ENCODE assay signal across 8 cellular contexts in genomic region chr7:101882595-101883564, GRCh38.
DNase-seq lines count a peak whose midpoint lies in the region; ATAC-seq and TF ChIP-seq lines count a peak whose summit lies in the region.

No MANE protein-coding gene starts in this region.

- peak overlapping the region; percentile 57 for H3K9ac ChIP-seq in endocrine pancreas (ENCODE audit: control insufficient read depth, insufficient read depth, low read length)

- DNase-seq in NCI-H1417 (lab: John Stamatoyannopoulos, UW) (peak; percentile 47 to 76 (median 49)), NCI-H1417 treated with DMSO at 0.1 percent for 48 hours (lab: John Stamatoyannopoulos, UW) (no peak), medulla oblongata (ENCODE audit: extremely low spot score) (peak; percentile 69), NCI-H524 treated with DMSO at 0.1 percent for 48 hours (lab: John Stamatoyannopoulos, UW) (no peak)

- H3K36me3 ChIP-seq in endocrine pancreas (ENCODE audit: control insufficient read depth, insufficient read depth, low read length) (no peaks in the 10 kb centered on the region), urinary bladder (ENCODE audit: insufficient read depth) (no peaks in the 10 kb centered on the region)

- no peaks in the 10 kb centered on the region for H3K27me3 ChIP-seq in endocrine pancreas (ENCODE audit: control insufficient read depth, insufficient read depth, low read length)

- ATAC-seq in GM18511 (IDR thresholded peaks at IDR 0.05; ENCODE audit: unreplicated experiment) = no peak

- H3K4me1 ChIP-seq in endocrine pancreas (ENCODE audit: control insufficient read depth, insufficient read depth, low read length) (peaks cover 11% of the 10 kb centered on the region), urinary bladder (ENCODE audit: insufficient read depth) (peaks cover 4% of the 10 kb centered on the region)

- H3K9me3 ChIP-seq in endocrine pancreas (ENCODE audit: control insufficient read depth, low read length) = no peaks in the 10 kb centered on the region

- 19% methylated on average over 18 of the region's 18 CpGs for WGBS in urinary bladder

- H3K4me3 ChIP-seq in endocrine pancreas (ENCODE audit: control insufficient read depth, insufficient read depth, low read length) (peak overlapping the region; percentile 9), urinary bladder (ENCODE audit: low read depth, low read length) (no peak overlapping the region)

- peak overlapping the region; percentile 62 for H3K27ac ChIP-seq in urinary bladder (ENCODE audit: low read depth)

TF ChIP-seq in PFSK-1, 5 proteins besides CTCF, POLR2A, EP300 and RAD21:
- TF ChIP-seq POLR2AphosphoS5 (IDR thresholded peaks at IDR 0.05; ENCODE audit: low read depth, low read length) (no peak), FOXP2 (optimal IDR thresholded peaks at IDR 0.05; ENCODE audit: borderline replicate concordance, extremely low read depth, extremely low read length, insufficient read depth) (peak; percentile 17)

Comparison
In these comparisons a context has a peak if more than half of its experiments do, and no peak if none do; other contexts are left out.
1. DNase-seq: peak in NCI-H1417 (3 of 3) and medulla oblongata (single experiment); none in NCI-H1417 treated with DMSO at 0.1 percent for 48 hours (single experiment) and NCI-H524 treated with DMSO at 0.1 percent for 48 hours (single experiment).